In the genomic region with DNA sequence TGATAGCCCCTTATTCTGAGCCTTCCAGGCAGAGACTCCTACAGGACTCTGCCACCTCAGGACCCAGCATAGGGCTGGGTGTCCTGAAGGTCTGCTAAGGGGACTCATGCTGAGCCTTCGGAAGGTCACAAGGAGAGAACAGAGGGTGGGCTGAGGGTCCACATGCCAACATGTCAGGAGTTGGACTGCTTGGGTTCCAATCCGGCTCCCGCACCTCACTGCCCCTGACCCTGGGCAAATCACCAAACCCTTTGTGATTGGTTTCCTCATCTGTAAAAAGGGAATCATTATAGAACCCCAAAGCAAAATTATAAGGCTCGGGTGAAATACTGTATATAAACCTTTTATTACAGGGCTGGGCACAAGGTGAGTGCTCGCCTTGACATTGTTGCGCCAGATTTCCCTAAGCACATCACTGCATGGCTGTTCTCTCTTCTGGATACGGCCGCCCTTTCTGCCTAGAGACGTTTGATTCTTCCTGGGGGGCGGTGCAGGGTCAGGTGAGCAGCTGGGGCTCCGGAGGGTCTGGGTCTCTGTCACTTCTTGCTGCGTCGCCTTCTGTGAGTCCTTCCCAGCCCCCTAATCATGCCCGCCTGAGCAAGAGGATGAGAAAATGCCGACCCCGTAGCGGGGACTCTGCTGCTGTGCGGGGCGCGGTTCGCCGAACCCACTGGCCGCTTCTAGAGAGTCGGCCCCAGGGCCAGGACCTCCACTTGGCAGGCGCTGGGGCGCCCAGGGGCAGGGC, we compare ENCODE assay signal across 8 cellular contexts.
A peak's percentile ranks its signal among the peaks of the same experiment; 100 is the strongest.
DNase-seq lines count a peak whose midpoint lies in the region; ATAC-seq and TF ChIP-seq lines count a peak whose summit lies in the region.

No MANE protein-coding gene starts in this region.

- peaks cover 19% of the 10 kb centered on the region for H3K27me3 ChIP-seq in H7 (ENCODE audit: control insufficient read depth, insufficient read depth, low read length)
- H3K27me3 ChIP-seq in SJSA1 (replicated peaks), result no peaks in the 10 kb centered on the region

- intact Hi-C loops in sciatic nerve (cut with DNase I), result no loop called here

- no peak for TF ChIP-seq CTCF in fibroblast of villous mesenchyme (IDR thresholded peaks at IDR 0.05; ENCODE audit: insufficient read depth, low read depth, low read length)
- no peak for TF ChIP-seq CTCF in GM13977 (IDR thresholded peaks at IDR 0.05; ENCODE audit: extremely low read depth, insufficient read depth, missing control alignments)

- H3K4me3 ChIP-seq in H7 (ENCODE audit: insufficient read depth, low read depth, low read length) (peak overlapping the region; percentile 56), SJSA1 (peak overlapping the region; percentile 38), fibroblast of villous mesenchyme (ENCODE audit: low read depth, low read length) (peak overlapping the region; percentile 64)

- H3K27ac ChIP-seq in SJSA1, result no peak overlapping the region

- no peak for DNase-seq in H7
- no peak for DNase-seq in SJSA1 (ENCODE audit: low read depth in 1 of 2, low spot score in 2 of 2)
- DNase-seq in fibroblast of villous mesenchyme (ENCODE audit: low read depth), result no peak
- no peak for DNase-seq in sciatic nerve (ENCODE audit: low spot score)
- no peak for DNase-seq in GM13977 (ENCODE audit: low spot score)
- DNase-seq in activated CD4-positive, CD25-positive, alpha-beta regulatory T cell (lab: John Stamatoyannopoulos, UW), result no peak

- H3K9me3 ChIP-seq in SJSA1 (replicated peaks), result no peaks in the 10 kb centered on the region

- ATAC-seq in sciatic nerve (peak; percentile 9), HG03457 (IDR thresholded peaks at IDR 0.05; ENCODE audit: unreplicated experiment) (no peak), GM21619 (IDR thresholded peaks at IDR 0.05; ENCODE audit: unreplicated experiment) (no peak)

- peaks cover 10% of the 10 kb centered on the region for H3K4me1 ChIP-seq in SJSA1 (replicated peaks)

- in situ Hi-C loops in GM13977 (cut with MboI; ENCODE audit: low pct_unique_long_range_greater_than_20kb, low sequenced_read_pairs, unreplicated experiment), result no loop called here

- H3K36me3 ChIP-seq in H7 (replicated peaks; ENCODE audit: control insufficient read depth, insufficient read depth, low read length) (no peaks in the 10 kb centered on the region), SJSA1 (no peaks in the 10 kb centered on the region)
